In genomic region chr10:72215611-72216549, GRCh38 we compare ENCODE assay signal across 1 cellular context.
TF ChIP-seq lines count a peak whose summit lies in the region.

Gene ANAPC16 (plus strand): TSS chr10:72216012. CDS start chr10:72223915, 7,903 bp downstream.
Gene ASCC1 (minus strand): TSS chr10:72216276. CDS start chr10:72213298, 2,978 bp downstream.

TF ChIP-seq in liver, 16 proteins besides CTCF, POLR2A, EP300 and RAD21 (continued from another document):
- TF ChIP-seq ZBTB33 (IDR thresholded peaks at IDR 0.05) (no peak), RXRA (IDR thresholded peaks at IDR 0.05) (peak in 1 of 2 donors; percentile 35)
TF ChIP-seq in liver: peak in this region for 6.
